9 cellular contexts compared by ENCODE assay signal in genomic region chr15:89197503-89197971, GRCh38. TPM values are rescaled to one million over a fixed set of nuclear protein-coding genes. Genes with fewer than 3 reads are reported as not detected.
DNase-seq lines count a peak whose midpoint lies in the region; ATAC-seq and TF ChIP-seq lines count a peak whose summit lies in the region.
"Had no signal": no experiment of that assay in that cellular context is flagged by ENCODE, and none has a peak within 500 bp of the region (broad histone marks: within the 10 kb centered on the region; RNA-seq: fewer than 3 reads in every experiment).

No MANE protein-coding gene starts in this region.

- H3K36me3 ChIP-seq in HEK293 (ENCODE audit: control insufficient read depth in 2 of 2, insufficient read depth in 1 of 2, low read length in 2 of 2) (peaks cover 6 to 23% of the 10 kb centered on the region in 2 experiments), SK-N-MC (ENCODE audit: insufficient read depth, low read length) (peaks cover 8% of the 10 kb centered on the region; the same call in 1 of the 2 replicates), gastroesophageal sphincter (peaks cover 0 to 93% of the 10 kb centered on the region in 2 donors), psoas muscle (ENCODE audit: insufficient read depth in 1 of 2, low read depth in 1 of 2) (peaks cover 0 to 90% of the 10 kb centered on the region in 2 donors)

- no peak overlapping the region for H3K9ac ChIP-seq in SK-N-MC (ENCODE audit: insufficient read length)

- intact Hi-C loops in psoas muscle (cut with DNase I): no loop called here

- TF ChIP-seq CTCF in HEK293 (tag by site-specific recombination; IDR thresholded peaks at IDR 0.05) (no peak), gastroesophageal sphincter (IDR thresholded peaks at IDR 0.05) (no peak), psoas muscle (IDR thresholded peaks at IDR 0.05) (no peak)

- H3K4me3 ChIP-seq in HEK293 (ENCODE audit: low read depth, low read length) (no peak overlapping the region), SK-N-MC (no peak overlapping the region), gastroesophageal sphincter (no peak overlapping the region), psoas muscle (no peak overlapping the region)

- POLR2A ChIA-PET in HEK293 (lab: Yijun Ruan, JAX): interaction anchor here (0.6 to 1.4 kb wide), 3 partner anchors 9 to 378 kb away, joined by 4 read pairs; partner anchors contain the start of gene TICRR

- ATAC-seq in gastroesophageal sphincter: no peak
- ATAC-seq in psoas muscle: peak in 3 of 4 donors; percentile 38 to 57 (median 39)
- no peak for ATAC-seq in HG03520 (IDR thresholded peaks at IDR 0.05; ENCODE audit: unreplicated experiment)
- ATAC-seq in GM18907 (IDR thresholded peaks at IDR 0.05; ENCODE audit: unreplicated experiment): no peak

- no peaks in the 10 kb centered on the region for H3K27me3 ChIP-seq in gastroesophageal sphincter
- no peaks in the 10 kb centered on the region for H3K27me3 ChIP-seq in psoas muscle (ENCODE audit: insufficient read depth in 3 of 3, low read length in 2 of 3)

- DNase-seq in SK-N-MC (ENCODE audit: low read depth, low spot score) (no peak), psoas muscle (no peak), KG1 (lab: John Stamatoyannopoulos, UW) (no peak), OCI-M2 (lab: John Stamatoyannopoulos, UW; ENCODE audit: unreplicated experiment) (no peak)
- DNase-seq: NCI-H524 treated with DMSO at 0.1 percent for 48 hours had no signal

- no peak for TF ChIP-seq EP300 in gastroesophageal sphincter (IDR thresholded peaks at IDR 0.05)

- H3K4me1 ChIP-seq in HEK293 (ENCODE audit: control insufficient read depth, insufficient read depth, low read length) (peaks cover 22% of the 10 kb centered on the region), gastroesophageal sphincter (peaks cover 0 to 18% (median 3%) of the 10 kb centered on the region in 3 donors), psoas muscle (no peaks in the 10 kb centered on the region)

- no peak for TF ChIP-seq POLR2A in gastroesophageal sphincter (IDR thresholded peaks at IDR 0.05)

- no peaks in the 10 kb centered on the region for H3K9me3 ChIP-seq in HEK293 (ENCODE audit: control insufficient read depth, insufficient read depth, low read depth, low read length)
- no peaks in the 10 kb centered on the region for H3K9me3 ChIP-seq in SK-N-MC (ENCODE audit: low read depth, low read length)
- H3K9me3 ChIP-seq in gastroesophageal sphincter: no peaks in the 10 kb centered on the region
- H3K9me3 ChIP-seq in psoas muscle: no peaks in the 10 kb centered on the region

- WGBS in gastroesophageal sphincter (ENCODE audit: low coverage in 1 of 2), 2 donors: 20 to 80% methylated on average over 1 to 3 of the region's 4 CpGs
- WGBS in psoas muscle, 3 donors: 47 to 49% (median 48%) methylated on average over 4 of the region's 4 CpGs

- H3K27ac ChIP-seq in HEK293 (ENCODE audit: extremely low read depth, low read depth, low read length) (peak overlapping the region; percentile 19; the same call in 1 of the 2 replicates), SK-N-MC (peak overlapping the region; percentile 45; the same call in 1 of the 2 replicates), gastroesophageal sphincter (peak overlapping the region in 3 of 4 donors; percentile 21 to 56 (median 54)), psoas muscle (no peak overlapping the region)

- CTCF ChIA-PET in HEK293 (lab: Yijun Ruan, JAX): interaction anchor here (0.6 to 7.0 kb wide), 7 partner anchors 9 to 161 kb away, joined by 3 to 64 read pairs (median 4); no protein-coding TSS in a partner anchor

TF ChIP-seq in HEK293, 187 proteins besides CTCF, POLR2A, EP300 and RAD21:
- no peak for TF ChIP-seq ZFP37 (tag by site-specific recombination; IDR thresholded peaks at IDR 0.05)
- TF ChIP-seq ZNF341 (tag by site-specific recombination; IDR thresholded peaks at IDR 0.05; ENCODE audit: low read depth): peak; percentile 83
- TF ChIP-seq ZNF660 (tag by site-specific recombination; IDR thresholded peaks at IDR 0.05): no peak
- TF ChIP-seq SCRT1 (tag by site-specific recombination; IDR thresholded peaks at IDR 0.05; ENCODE audit: borderline replicate concordance): no peak
- peak; percentile 69 for TF ChIP-seq ZNF335 (tag by site-specific recombination; conservative IDR thresholded peaks at IDR 0.05)
- TF ChIP-seq BCL6B (tag by site-specific recombination; IDR thresholded peaks at IDR 0.05): no peak
- TF ChIP-seq GLIS2 (tag by site-specific recombination; IDR thresholded peaks at IDR 0.05): 0 out of 2 replicates have a peak, but pooled peaks have one; percentile 17
- 0 out of 2 replicates have a peak, but pooled peaks have one; percentile 21 for TF ChIP-seq ZNF600 (tag by site-specific recombination; IDR thresholded peaks at IDR 0.05)
- no peak for TF ChIP-seq ZNF785 (tag by site-specific recombination; IDR thresholded peaks at IDR 0.05)
- TF ChIP-seq GLIS1 (tag by site-specific recombination; IDR thresholded peaks at IDR 0.05): peak; percentile 37; the same call in 1 of the 2 replicates

RNA-seq across cellular contexts. Expression of gene RLBP1, which starts 23.8 kb away (rescaled TPM):
- total RNA-seq in gastroesophageal sphincter (under 1 TPM in 1 of 4 donors, not detected in 3; 0.64 TPM), psoas muscle (not detected)
- polyA plus RNA-seq in psoas muscle: under 1 TPM in 1 of 3 donors, not detected in 2; 0.03 TPM

RNA-seq across cellular contexts. Expression of gene FANCI, which starts 46.2 kb away (rescaled TPM):
- total RNA-seq in gastroesophageal sphincter: 10 to 100 TPM in 1 of 4 donors, 1 to 10 TPM in 3; 1.9 to 12.5 (median 7.1) TPM
- total RNA-seq in psoas muscle: 1 to 10 TPM in 2 of 4 donors, under 1 TPM in 2; 0.69 to 2.3 (median 1.0) TPM
- 1 to 10 TPM in 1 of 3 donors, under 1 TPM in 2; 0.48 to 1.6 (median 0.72) TPM for polyA plus RNA-seq in psoas muscle

Comparison
In these comparisons a context has a peak if more than half of its experiments do, and no peak if none do; other contexts are left out.
1. ATAC-seq: peak in psoas muscle (3 of 4); none in gastroesophageal sphincter (single experiment), HG03520 (single experiment) and GM18907 (single experiment).